In genomic region chr12:31659087-31659942, GRCh38 we compare ENCODE assay signal across 1 cellular context.
TF ChIP-seq lines count a peak whose summit lies in the region.

Gene ETFBKMT (plus strand): TSS chr12:31659688. CDS start chr12:31661954, 2,266 bp downstream.

TF ChIP-seq in K562, 482 proteins besides CTCF, POLR2A, EP300 and RAD21 (continued from another document):
- TF ChIP-seq, protein P1, sequence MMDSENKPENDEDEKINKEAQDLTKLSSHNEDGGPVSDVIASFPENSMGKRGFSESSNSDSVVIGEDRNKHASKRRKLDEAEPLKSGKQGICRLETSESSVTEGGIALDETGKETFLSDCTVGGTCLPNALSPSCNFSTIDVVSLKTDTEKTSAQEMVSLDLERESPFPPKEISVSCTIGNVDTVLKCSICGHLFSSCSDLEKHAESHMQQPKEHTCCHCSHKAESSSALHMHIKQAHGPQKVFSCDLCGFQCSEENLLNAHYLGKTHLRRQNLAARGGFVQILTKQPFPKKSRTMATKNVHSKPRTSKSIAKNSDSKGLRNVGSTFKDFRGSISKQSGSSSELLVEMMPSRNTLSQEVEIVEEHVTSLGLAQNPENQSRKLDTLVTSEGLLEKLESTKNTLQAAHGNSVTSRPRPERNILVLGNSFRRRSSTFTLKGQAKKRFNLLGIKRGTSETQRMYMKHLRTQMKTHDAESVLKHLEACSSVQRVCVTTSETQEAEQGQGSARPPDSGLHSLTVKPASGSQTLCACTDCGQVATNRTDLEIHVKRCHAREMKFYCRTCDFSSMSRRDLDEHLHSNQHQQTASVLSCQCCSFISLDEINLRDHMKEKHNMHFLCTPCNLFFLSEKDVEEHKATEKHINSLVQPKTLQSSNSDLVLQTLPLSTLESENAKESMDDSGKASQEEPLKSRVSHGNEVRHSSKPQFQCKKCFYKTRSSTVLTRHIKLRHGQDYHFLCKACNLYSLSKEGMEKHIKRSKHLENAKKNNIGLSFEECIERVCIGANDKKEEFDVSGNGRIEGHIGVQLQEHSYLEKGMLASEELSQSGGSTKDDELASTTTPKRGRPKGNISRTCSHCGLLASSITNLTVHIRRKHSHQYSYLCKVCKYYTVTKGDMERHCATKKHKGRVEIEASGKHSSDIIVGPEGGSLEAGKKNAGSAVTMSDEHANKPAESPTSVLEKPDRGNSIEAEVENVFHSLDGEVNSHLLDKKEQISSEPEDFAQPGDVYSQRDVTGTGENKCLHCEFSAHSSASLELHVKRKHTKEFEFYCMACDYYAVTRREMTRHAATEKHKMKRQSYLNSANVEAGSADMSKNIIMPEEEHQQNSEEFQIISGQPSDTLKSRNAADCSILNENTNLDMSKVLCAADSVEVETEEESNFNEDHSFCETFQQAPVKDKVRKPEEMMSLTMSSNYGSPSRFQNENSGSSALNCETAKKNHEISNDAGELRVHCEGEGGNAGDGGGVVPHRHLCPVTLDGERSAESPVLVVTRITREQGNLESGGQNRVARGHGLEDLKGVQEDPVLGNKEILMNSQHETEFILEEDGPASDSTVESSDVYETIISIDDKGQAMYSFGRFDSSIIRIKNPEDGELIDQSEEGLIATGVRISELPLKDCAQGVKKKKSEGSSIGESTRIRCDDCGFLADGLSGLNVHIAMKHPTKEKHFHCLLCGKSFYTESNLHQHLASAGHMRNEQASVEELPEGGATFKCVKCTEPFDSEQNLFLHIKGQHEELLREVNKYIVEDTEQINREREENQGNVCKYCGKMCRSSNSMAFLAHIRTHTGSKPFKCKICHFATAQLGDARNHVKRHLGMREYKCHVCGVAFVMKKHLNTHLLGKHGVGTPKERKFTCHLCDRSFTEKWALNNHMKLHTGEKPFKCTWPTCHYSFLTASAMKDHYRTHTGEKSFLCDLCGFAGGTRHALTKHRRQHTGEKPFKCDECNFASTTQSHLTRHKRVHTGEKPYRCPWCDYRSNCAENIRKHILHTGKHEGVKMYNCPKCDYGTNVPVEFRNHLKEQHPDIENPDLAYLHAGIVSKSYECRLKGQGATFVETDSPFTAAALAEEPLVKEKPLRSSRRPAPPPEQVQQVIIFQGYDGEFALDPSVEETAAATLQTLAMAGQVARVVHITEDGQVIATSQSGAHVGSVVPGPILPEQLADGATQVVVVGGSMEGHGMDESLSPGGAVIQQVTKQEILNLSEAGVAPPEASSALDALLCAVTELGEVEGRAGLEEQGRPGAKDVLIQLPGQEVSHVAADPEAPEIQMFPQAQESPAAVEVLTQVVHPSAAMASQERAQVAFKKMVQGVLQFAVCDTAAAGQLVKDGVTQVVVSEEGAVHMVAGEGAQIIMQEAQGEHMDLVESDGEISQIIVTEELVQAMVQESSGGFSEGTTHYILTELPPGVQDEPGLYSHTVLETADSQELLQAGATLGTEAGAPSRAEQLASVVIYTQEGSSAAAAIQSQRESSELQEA (IDR thresholded peaks at IDR 0.05; ENCODE audit: low read depth): 0 out of 2 replicates have a peak, but pooled peaks have one; percentile 35
